In genomic region chr5:122091942-122092600, GRCh38 we compare ENCODE assay signal across 9 cellular contexts. TPM values are rescaled to one million over a fixed set of nuclear protein-coding genes. Genes with fewer than 3 reads are reported as not detected.
DNase-seq lines count a peak whose midpoint lies in the region; ATAC-seq and TF ChIP-seq lines count a peak whose summit lies in the region.
"Had no signal": no experiment of that assay in that cellular context is flagged by ENCODE, and none has a peak within 500 bp of the region (broad histone marks: within the 10 kb centered on the region; RNA-seq: fewer than 3 reads in every experiment).

No MANE protein-coding gene starts in this region.

- H3K27me3 Mint-ChIP-seq in activated T-helper 1 cell treated with anti-CD3 and anti-CD28 coated beads, Interleukin-12 subunit alpha, Interleukin-12 subunit beta, Interleukin-2, Interleukin-4 antibody, amounts not matched to agents 30 ng/mL and 10 ng/mL and 1 ng/mL, durations not matched to agents 14 hours and 24 hours and 36 hours (ENCODE audit: insufficient read depth): peaks cover 1% of the 10 kb centered on the region

- intact Hi-C loops in activated T-helper 1 cell treated with anti-CD3 and anti-CD28 coated beads, Interleukin-12 subunit alpha, Interleukin-12 subunit beta, Interleukin-2, Interleukin-4 antibody, amounts not matched to agents 30 ng/mL and 10 ng/mL and 1 ng/mL, durations not matched to agents 14 hours and 24 hours and 36 hours (cut with micrococcal nuclease): no loop called here

- no peaks in the 10 kb centered on the region for H3K4me1 Mint-ChIP-seq in activated T-helper 1 cell treated with anti-CD3 and anti-CD28 coated beads, Interleukin-12 subunit alpha, Interleukin-12 subunit beta, Interleukin-2, Interleukin-4 antibody, amounts not matched to agents 30 ng/mL and 10 ng/mL and 1 ng/mL, durations not matched to agents 14 hours and 24 hours and 36 hours (ENCODE audit: low read depth)

- ATAC-seq in GM19324 (IDR thresholded peaks at IDR 0.05; ENCODE audit: low FRiP score, unreplicated experiment): no peak

- no peaks in the 10 kb centered on the region for H3K36me3 Mint-ChIP-seq in activated T-helper 1 cell treated with anti-CD3 and anti-CD28 coated beads, Interleukin-12 subunit alpha, Interleukin-12 subunit beta, Interleukin-2, Interleukin-4 antibody, amounts not matched to agents 30 ng/mL and 10 ng/mL and 1 ng/mL, durations not matched to agents 14 hours and 24 hours and 36 hours (ENCODE audit: low read depth)

- no peak overlapping the region for H3K27ac Mint-ChIP-seq in activated T-helper 1 cell treated with anti-CD3 and anti-CD28 coated beads, Interleukin-12 subunit alpha, Interleukin-12 subunit beta, Interleukin-2, Interleukin-4 antibody, amounts not matched to agents 30 ng/mL and 10 ng/mL and 1 ng/mL, durations not matched to agents 14 hours and 24 hours and 36 hours

- no peak overlapping the region for H3K4me3 ChIP-seq in GM12865 (ENCODE audit: low read depth, low read length)
- no peak overlapping the region for H3K4me3 ChIP-seq in retinal pigment epithelial cell (ENCODE audit: low read length)

- no peaks in the 10 kb centered on the region for H3K9me3 Mint-ChIP-seq in activated T-helper 1 cell treated with anti-CD3 and anti-CD28 coated beads, Interleukin-12 subunit alpha, Interleukin-12 subunit beta, Interleukin-2, Interleukin-4 antibody, amounts not matched to agents 30 ng/mL and 10 ng/mL and 1 ng/mL, durations not matched to agents 14 hours and 24 hours and 36 hours

- DNase-seq in GM12865 (ENCODE audit: low read depth): no peak
- DNase-seq in NCI-H82 (lab: John Stamatoyannopoulos, UW): peak; percentile 62
- DNase-seq in erythroblast (lab: John Stamatoyannopoulos, UW): peak; percentile 5 to 31
- DNase-seq in retinal pigment epithelial cell (ENCODE audit: low read depth): no peak
- no peak for DNase-seq in activated T-helper 1 cell treated with anti-CD3 and anti-CD28 coated beads, Interleukin-12 subunit alpha, Interleukin-12 subunit beta, Interleukin-2, Interleukin-4 antibody, amounts not matched to agents 30 ng/mL and 10 ng/mL and 1 ng/mL, durations not matched to agents 14 hours and 24 hours and 36 hours (ENCODE audit: low spot score)
- DNase-seq in islet precursor cell: no peak
- DNase-seq: activated CD4-positive, alpha-beta T cell treated with anti-CD3 and anti-CD28 coated beads, Interleukin-2, amount 50 U/mL, for 4 hours; stimulated activated CD8-positive, alpha-beta memory T cell treated with anti-CD3 and anti-CD28 coated beads, Interleukin-4, amount 100 ng/mL, for 48 hours had no signal

- H3K4me3 Mint-ChIP-seq in activated T-helper 1 cell treated with anti-CD3 and anti-CD28 coated beads, Interleukin-12 subunit alpha, Interleukin-12 subunit beta, Interleukin-2, Interleukin-4 antibody, amounts not matched to agents 30 ng/mL and 10 ng/mL and 1 ng/mL, durations not matched to agents 14 hours and 24 hours and 36 hours: no peak overlapping the region

- no peak for TF ChIP-seq POLR2A in erythroblast (IDR thresholded peaks at IDR 0.05; ENCODE audit: low read length)

- peak; percentile 10 for TF ChIP-seq CTCF in GM12865 (IDR thresholded peaks at IDR 0.05; ENCODE audit: insufficient read depth, low read depth, low read length, missing control alignments)
- peak; percentile 51 for TF ChIP-seq CTCF in retinal pigment epithelial cell (conservative IDR thresholded peaks at IDR 0.05; ENCODE audit: low read depth, low read length)

RNA-seq across cellular contexts. Expression of gene LOX, which starts 14.0 kb away (rescaled TPM):
- total RNA-seq in activated T-helper 1 cell treated with anti-CD3 and anti-CD28 coated beads, Interleukin-12 subunit alpha, Interleukin-12 subunit beta, Interleukin-2, Interleukin-4 antibody, amounts not matched to agents 30 ng/mL and 10 ng/mL and 1 ng/mL, durations not matched to agents 14 hours and 24 hours and 36 hours: not detected in 2 replicates

RNA-seq across cellular contexts. Expression of gene ZNF474, which starts 37.3 kb away (rescaled TPM):
- total RNA-seq in activated T-helper 1 cell treated with anti-CD3 and anti-CD28 coated beads, Interleukin-12 subunit alpha, Interleukin-12 subunit beta, Interleukin-2, Interleukin-4 antibody, amounts not matched to agents 30 ng/mL and 10 ng/mL and 1 ng/mL, durations not matched to agents 14 hours and 24 hours and 36 hours: not detected in 2 replicates

Comparison
In these comparisons a context has a peak if more than half of its experiments do, and no peak if none do; other contexts are left out.
1. DNase-seq: peak in NCI-H82 (single experiment) and erythroblast (2 of 2); none in GM12865 (single experiment), retinal pigment epithelial cell (single experiment), activated T-helper 1 cell treated with anti-CD3 and anti-CD28 coated beads, Interleukin-12 subunit alpha, Interleukin-12 subunit beta, Interleukin-2, Interleukin-4 antibody, amounts not matched to agents 30 ng/mL and 10 ng/mL and 1 ng/mL, durations not matched to agents 14 hours and 24 hours and 36 hours (single experiment) and islet precursor cell (single experiment).